Comparison of ENCODE assay signal across 8 cellular contexts in the genomic region with DNA sequence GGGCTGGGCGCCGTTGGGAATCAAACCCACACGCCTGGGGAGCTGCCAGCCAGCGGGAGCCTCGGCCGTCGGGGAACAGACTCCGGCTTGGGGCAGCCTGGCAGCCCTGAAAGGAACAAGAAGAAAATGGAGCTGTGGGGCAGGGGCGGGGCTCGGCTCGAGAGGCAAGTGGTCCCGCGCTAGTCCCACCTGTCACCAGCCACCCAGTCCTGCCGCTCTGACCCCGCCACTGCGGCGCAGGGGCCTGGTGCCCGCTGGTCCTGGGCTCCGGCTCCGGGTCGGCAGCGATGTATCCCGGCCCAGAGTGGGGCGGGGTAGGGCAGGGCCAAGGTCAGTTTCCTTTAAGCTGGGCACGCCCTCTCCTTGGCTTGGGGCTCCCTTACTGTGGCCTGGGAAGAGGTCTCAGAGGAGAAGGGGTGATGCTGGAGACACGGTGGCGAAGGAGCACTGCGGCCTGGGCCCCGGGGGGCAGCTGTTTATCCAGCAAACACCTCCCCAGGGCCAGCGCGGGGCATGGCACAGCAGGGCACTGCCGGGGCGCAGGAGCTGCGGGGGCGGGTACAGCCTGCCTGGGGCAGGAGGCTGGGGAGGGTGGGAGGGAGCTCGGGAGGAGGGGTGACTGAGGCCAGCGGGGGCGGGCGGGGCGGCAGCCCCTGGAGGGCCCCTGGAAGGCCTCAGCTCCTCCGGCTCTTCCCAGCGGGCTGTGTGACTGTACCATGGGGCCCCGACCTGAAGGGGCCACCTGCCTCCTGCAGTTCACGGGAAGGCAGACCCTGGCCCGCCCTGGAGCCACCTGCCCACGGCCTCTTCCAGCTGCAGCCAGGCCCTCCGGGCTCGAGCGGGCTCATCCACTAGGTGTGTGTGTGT. TPM values are rescaled to one million over a fixed set of nuclear protein-coding genes. Genes with fewer than 3 reads are reported as not detected.
DNase-seq lines count a peak whose midpoint lies in the region; ATAC-seq and TF ChIP-seq lines count a peak whose summit lies in the region.
"Had no signal": no experiment of that assay in that cellular context is flagged by ENCODE, and none has a peak within 500 bp of the region (broad histone marks: within the 10 kb centered on the region; RNA-seq: fewer than 3 reads in every experiment).

No MANE protein-coding gene starts in this region.

- peaks cover 13% of the 10 kb centered on the region for H3K4me1 ChIP-seq in OCI-LY1 (ENCODE audit: insufficient read depth, low read length, severe bottlenecking)
- no peaks in the 10 kb centered on the region for H3K4me1 ChIP-seq in fibroblast of lung (ENCODE audit: control insufficient read depth, extremely low read depth, insufficient read depth, low read length)
- peaks cover 22% of the 10 kb centered on the region for H3K4me1 ChIP-seq in skeletal muscle satellite cell (ENCODE audit: control insufficient read depth, insufficient read depth, low read length)

- H3K27ac ChIP-seq in OCI-LY1 (ENCODE audit: low read depth, low read length, poor library complexity, severe bottlenecking) (no peak overlapping the region), fibroblast of lung (ENCODE audit: insufficient read depth, low read length) (no peak overlapping the region)
- H3K27ac ChIP-seq: SK-N-MC had no signal

- DNase-seq in fibroblast of lung (ENCODE audit: low read depth in 2 of 2), result no peak
- no peak for DNase-seq in globus pallidus (ENCODE audit: low spot score)

- no peaks in the 10 kb centered on the region for H3K9me2 ChIP-seq in OCI-LY1 (ENCODE audit: low read depth, low read length)

- H3K27me3 ChIP-seq in OCI-LY1 (ENCODE audit: insufficient read depth, low read length) (no peaks in the 10 kb centered on the region), fibroblast of lung (ENCODE audit: control insufficient read depth, insufficient read depth, low read length) (no peaks in the 10 kb centered on the region), skeletal muscle satellite cell (ENCODE audit: control insufficient read depth, insufficient read depth, low read length) (no peaks in the 10 kb centered on the region)

- H3K9me3 ChIP-seq in OCI-LY1 (ENCODE audit: low read length) (no peaks in the 10 kb centered on the region), fibroblast of lung (ENCODE audit: control insufficient read depth, insufficient read depth, low read depth, low read length) (no peaks in the 10 kb centered on the region), skeletal muscle satellite cell (replicated peaks; ENCODE audit: low read length) (no peaks in the 10 kb centered on the region)

- TF ChIP-seq CTCF in OCI-LY1 (IDR thresholded peaks at IDR 0.05; ENCODE audit: low read length), result no peak
- TF ChIP-seq CTCF in fibroblast of lung (conservative IDR thresholded peaks at IDR 0.05 in 1 of 2, IDR thresholded peaks at IDR 0.05 in 1 of 2; ENCODE audit: low read depth in 1 of 2, low read length in 2 of 2), result no peak

- H3K79me2 ChIP-seq in OCI-LY1 (ENCODE audit: insufficient read depth, low read length) (no peaks in the 10 kb centered on the region), fibroblast of lung (ENCODE audit: control insufficient read depth, insufficient read depth, low read length) (no peaks in the 10 kb centered on the region)

- no peak overlapping the region for H2AFZ ChIP-seq in OCI-LY1 (ENCODE audit: low read length)
- no peak overlapping the region for H2AFZ ChIP-seq in fibroblast of lung (ENCODE audit: low read length)

- H3K4me2 ChIP-seq in OCI-LY1 (ENCODE audit: low read length), result peak overlapping the region; percentile 62
- H3K4me2 ChIP-seq in fibroblast of lung (ENCODE audit: extremely low read depth, insufficient read depth, low read length), result peak overlapping the region; percentile 32
- H3K4me2 ChIP-seq in skeletal muscle satellite cell (ENCODE audit: low read length), result peak overlapping the region; percentile 74

- H3K36me3 ChIP-seq in OCI-LY1 (ENCODE audit: insufficient read depth, low read length) (no peaks in the 10 kb centered on the region), fibroblast of lung (ENCODE audit: control insufficient read depth, insufficient read depth, low read length) (peaks cover 2% of the 10 kb centered on the region), skeletal muscle satellite cell (ENCODE audit: insufficient read depth, low read length) (no peaks in the 10 kb centered on the region)

- ATAC-seq in GM19438 (IDR thresholded peaks at IDR 0.05; ENCODE audit: low read depth, unreplicated experiment), result peak; percentile 62
- ATAC-seq in GM19463 (IDR thresholded peaks at IDR 0.05; ENCODE audit: unreplicated experiment), result no peak
- ATAC-seq in HG03025 (IDR thresholded peaks at IDR 0.05; ENCODE audit: low FRiP score, unreplicated experiment), result no peak

- no peaks in the 10 kb centered on the region for H3F3A ChIP-seq in OCI-LY1 (ENCODE audit: insufficient read depth, low read length)

- H3K9ac ChIP-seq in OCI-LY1 (ENCODE audit: low read length), result peak overlapping the region; percentile 18; the same call in 1 of the 2 replicates
- H3K9ac ChIP-seq in fibroblast of lung (ENCODE audit: insufficient read depth, low read length), result no peak overlapping the region
- H3K9ac ChIP-seq in skeletal muscle satellite cell (ENCODE audit: low read depth, low read length), result peak overlapping the region; percentile 42

- H4K20me1 ChIP-seq in OCI-LY1 (ENCODE audit: insufficient read depth, low read length) (no peaks in the 10 kb centered on the region), fibroblast of lung (ENCODE audit: control insufficient read depth, extremely low read depth, insufficient read depth, low read length) (no peaks in the 10 kb centered on the region)

- H3K4me3 ChIP-seq in OCI-LY1 (ENCODE audit: low read depth, low read length, poor library complexity, severe bottlenecking) (peak overlapping the region; percentile 57), fibroblast of lung (replicated peaks in 1 of 4; ENCODE audit: control extremely low read depth in 1 of 4, insufficient read depth in 1 of 4, low read depth in 3 of 4, low read length in 4 of 4) (peak overlapping the region in 1 of 4 experiments; percentile 46), skeletal muscle satellite cell (ENCODE audit: low read length) (peak overlapping the region; percentile 52)
- H3K4me3 ChIP-seq: SK-N-MC had no signal

RNA-seq across cellular contexts. Expression of a gene that starts 15.6 kb away (rescaled TPM):
- total RNA-seq in fibroblast of lung, result 53.9 and 86.4 TPM in 2 replicates
- 89.3 and 211 TPM in 2 replicates for polyA plus RNA-seq in fibroblast of lung
- polyA plus RNA-seq in fibroblast of lung (2012), result 51.5 and 135 TPM in 2 replicates
- 30.0 and 80.8 TPM in 2 replicates for polyA minus RNA-seq in fibroblast of lung (ENCODE audit: low replicate concordance)
- 312 and 358 TPM in 2 replicates for total RNA-seq in skeletal muscle satellite cell (2012; rRNA removed)
